Comparison of ENCODE assay signal across 26 cellular contexts in genomic region chr1:172125812-172126430, GRCh38.
"Had no signal": no experiment of that assay in that cellular context is flagged by ENCODE, and none has a peak within 500 bp of the region (broad histone marks: within the 10 kb centered on the region; RNA-seq: fewer than 3 reads in every experiment).

No MANE protein-coding gene starts in this region.

- H3K4me1 ChIP-seq: esophagus squamous epithelium, lower lobe of right lung, psoas muscle, suprapubic skin, transverse colon, vagina had no signal

- H3K27ac ChIP-seq: coronary artery, esophagus squamous epithelium, left ventricle myocardium inferior, lower lobe of right lung, ovary, psoas muscle, skin epidermis, suprapubic skin, transverse colon, vagina had no signal

- H3K4me3 Mint-ChIP-seq: immature natural killer cell; naive thymus-derived CD8-positive, alpha-beta T cell; stimulated activated naive B cell treated with anti-CD40 and anti-IgM and Interleukin-4, amounts not matched to agents 10 μg/mL and 1 μg/mL and 100 μg/mL, for 72 hours; stimulated activated naive CD8-positive, alpha-beta T cell treated with anti-CD3 and anti-CD28 coated beads, Interleukin-15, amount 100 ng/mL, for 72 hours had no signal

- H3K4me1 Mint-ChIP-seq: immature natural killer cell; naive thymus-derived CD8-positive, alpha-beta T cell; stimulated activated naive B cell treated with anti-CD40 and anti-IgM and Interleukin-4, amounts not matched to agents 10 μg/mL and 1 μg/mL and 100 μg/mL, for 72 hours; stimulated activated naive CD8-positive, alpha-beta T cell treated with anti-CD3 and anti-CD28 coated beads, Interleukin-15, amount 100 ng/mL, for 72 hours had no signal

- H3K27me3 Mint-ChIP-seq: stimulated activated naive B cell treated with anti-CD40 and anti-IgM and Interleukin-4, amounts not matched to agents 10 μg/mL and 1 μg/mL and 100 μg/mL, for 72 hours; stimulated activated naive CD8-positive, alpha-beta T cell treated with anti-CD3 and anti-CD28 coated beads, Interleukin-15, amount 100 ng/mL, for 72 hours had no signal

- H3K4me3 ChIP-seq: coronary artery, esophagus squamous epithelium, left ventricle myocardium inferior, lower lobe of right lung, ovary, psoas muscle, skin epidermis, suprapubic skin, transverse colon, vagina had no signal

- H3K9me3 ChIP-seq: esophagus squamous epithelium, left ventricle myocardium inferior, lower lobe of right lung, ovary, psoas muscle, suprapubic skin, transverse colon, vagina had no signal

- H3K36me3 Mint-ChIP-seq: naive thymus-derived CD8-positive, alpha-beta T cell; stimulated activated naive B cell treated with anti-CD40 and anti-IgM and Interleukin-4, amounts not matched to agents 10 μg/mL and 1 μg/mL and 100 μg/mL, for 72 hours had no signal

- H3K27me3 ChIP-seq: esophagus squamous epithelium, ovary, suprapubic skin, transverse colon, vagina had no signal

- H3K9me3 Mint-ChIP-seq: naive thymus-derived CD8-positive, alpha-beta T cell; stimulated activated naive CD8-positive, alpha-beta T cell treated with anti-CD3 and anti-CD28 coated beads, Interleukin-15, amount 100 ng/mL, for 72 hours had no signal

- H3K36me3 ChIP-seq: esophagus squamous epithelium, left ventricle myocardium inferior, lower lobe of right lung, ovary, suprapubic skin, transverse colon, vagina had no signal

- H3K27ac Mint-ChIP-seq: immature natural killer cell; naive thymus-derived CD8-positive, alpha-beta T cell; stimulated activated naive B cell treated with anti-CD40 and anti-IgM and Interleukin-4, amounts not matched to agents 10 μg/mL and 1 μg/mL and 100 μg/mL, for 72 hours; stimulated activated naive CD8-positive, alpha-beta T cell treated with anti-CD3 and anti-CD28 coated beads, Interleukin-15, amount 100 ng/mL, for 72 hours had no signal

- ATAC-seq: left colon; lower lobe of right lung; naive thymus-derived CD8-positive, alpha-beta T cell; psoas muscle; right cardiac atrium; stimulated activated naive B cell treated with anti-CD40 and anti-IgM and Interleukin-4, amounts not matched to agents 10 μg/mL and 1 μg/mL and 100 μg/mL, for 72 hours; stimulated activated naive CD8-positive, alpha-beta T cell treated with anti-CD3 and anti-CD28 coated beads, Interleukin-15, amount 100 ng/mL, for 72 hours had no signal

- DNase-seq: dermis blood vessel endothelial cell; effector memory CD4-positive, alpha-beta T cell; erythroblast; esophagus squamous epithelium; hypothalamus; immature natural killer cell; islet precursor cell; kidney glomerular epithelial cell; left colon; left ventricle myocardium inferior; lower lobe of right lung; naive thymus-derived CD8-positive, alpha-beta T cell; occipital lobe; ovary; posterior cingulate gyrus; psoas muscle; right cardiac atrium; stimulated activated CD4-positive, alpha-beta T cell treated with anti-CD3 and anti-CD28 coated beads, Interleukin-15, amount 100 ng/mL, for 24 hours; stimulated activated CD4-positive, alpha-beta T cell treated with anti-CD3 and anti-CD28 coated beads, Interleukin-2, amount 100 ng/mL, for 48 hours; stimulated activated naive B cell treated with anti-CD40 and anti-IgM and Interleukin-4, amounts not matched to agents 10 μg/mL and 1 μg/mL and 100 μg/mL, for 72 hours; stimulated activated naive CD8-positive, alpha-beta T cell treated with anti-CD3 and anti-CD28 coated beads, Interleukin-15, amount 100 ng/mL, for 72 hours; transverse colon had no signal
